In genomic region chr13:49936085-49936942, GRCh38 we compare ENCODE assay signal across 1 cellular context.
TF ChIP-seq lines count a peak whose summit lies in the region.

SPRYD7 (minus strand) TSS chr13:49936340; CDS start chr13:49936235, 105 bp downstream.

TF ChIP-seq in HepG2, 621 proteins besides CTCF, POLR2A, EP300 and RAD21 (continued from another document and continues in another):
- no peak for TF ChIP-seq ZNF446 (CRISPR knock-in tag; IDR thresholded peaks at IDR 0.05)
- TF ChIP-seq ZNF318 (CRISPR knock-in tag; IDR thresholded peaks at IDR 0.05): no peak
- TF ChIP-seq BHLHE40 (IDR thresholded peaks at IDR 0.05; ENCODE audit: low read length): no peak
- peak; percentile 60 for TF ChIP-seq MXD3 (CRISPR knock-in tag; IDR thresholded peaks at IDR 0.05)
- TF ChIP-seq BCL3 (CRISPR knock-in tag; IDR thresholded peaks at IDR 0.05): no peak
- TF ChIP-seq KDM1A (CRISPR knock-in tag; IDR thresholded peaks at IDR 0.05): 0 out of 2 replicates have a peak, but pooled peaks have one; percentile 40
- TF ChIP-seq ZNF607 (CRISPR knock-in tag; IDR thresholded peaks at IDR 0.05; ENCODE audit: borderline replicate concordance): 0 out of 2 replicates have a peak, but pooled peaks have one; percentile 82
- TF ChIP-seq ZNF331 (CRISPR knock-in tag; IDR thresholded peaks at IDR 0.05): peak; percentile 92
- TF ChIP-seq ATF6 (CRISPR knock-in tag; conservative IDR thresholded peaks at IDR 0.05): peak; percentile 73; the same call in 1 of the 2 replicates
- TF ChIP-seq SMAD3 (CRISPR knock-in tag; IDR thresholded peaks at IDR 0.05): peak; percentile 68; the same call in 1 of the 2 replicates
- no peak for TF ChIP-seq ZNF775 (CRISPR knock-in tag; IDR thresholded peaks at IDR 0.05; ENCODE audit: borderline replicate concordance)
- no peak for TF ChIP-seq ZNF646 (CRISPR knock-in tag; IDR thresholded peaks at IDR 0.05)
- no peak for TF ChIP-seq CHD2 (IDR thresholded peaks at IDR 0.05; ENCODE audit: low read depth, low read length)
- peak; percentile 89 for TF ChIP-seq ZKSCAN8 (CRISPR knock-in tag; IDR thresholded peaks at IDR 0.05; ENCODE audit: borderline replicate concordance)
- no peak for TF ChIP-seq ZNF282 (IDR thresholded peaks at IDR 0.05; ENCODE audit: partially characterized antibody)
- no peak for TF ChIP-seq NKX3-1 (CRISPR knock-in tag; IDR thresholded peaks at IDR 0.05)
- TF ChIP-seq PHF8 (CRISPR knock-in tag; IDR thresholded peaks at IDR 0.05): peak; percentile 89
- TF ChIP-seq SNAPC2 (CRISPR knock-in tag; IDR thresholded peaks at IDR 0.05): peak; percentile 70; the same call in 1 of the 2 replicates
- no peak for TF ChIP-seq ZFAT (CRISPR knock-in tag; conservative IDR thresholded peaks at IDR 0.05)
- TF ChIP-seq ONECUT2 (CRISPR knock-in tag; IDR thresholded peaks at IDR 0.05): 0 out of 2 replicates have a peak, but pooled peaks have one; percentile 40
- TF ChIP-seq ARID2 (CRISPR knock-in tag; IDR thresholded peaks at IDR 0.05; ENCODE audit: borderline replicate concordance): peak; percentile 65; the same call in 1 of the 2 replicates
- no peak for TF ChIP-seq FOXK2 (IDR thresholded peaks at IDR 0.05)
- peak; percentile 99 for TF ChIP-seq ZNF574 (CRISPR knock-in tag; IDR thresholded peaks at IDR 0.05)
- TF ChIP-seq TARDBP (CRISPR knock-in tag; IDR thresholded peaks at IDR 0.05): peak; percentile 97
- peak; percentile 74; the same call in 1 of the 2 replicates for TF ChIP-seq KLF9 (CRISPR knock-in tag; IDR thresholded peaks at IDR 0.05; ENCODE audit: low read depth)
- TF ChIP-seq NR2F1 (CRISPR knock-in tag; IDR thresholded peaks at IDR 0.05): no peak
- TF ChIP-seq ZNF709 (CRISPR knock-in tag; IDR thresholded peaks at IDR 0.05): peak; percentile 63
- no peak for TF ChIP-seq ZNF33A (CRISPR knock-in tag; IDR thresholded peaks at IDR 0.05; ENCODE audit: borderline replicate concordance)
- TF ChIP-seq ZBTB2 (CRISPR knock-in tag; IDR thresholded peaks at IDR 0.05; ENCODE audit: low read depth): peak; percentile 80; the same call in 1 of the 2 replicates
- TF ChIP-seq TRAFD1 (CRISPR knock-in tag; IDR thresholded peaks at IDR 0.05; ENCODE audit: borderline replicate concordance): no peak
- TF ChIP-seq MAF1 (CRISPR knock-in tag; IDR thresholded peaks at IDR 0.05; ENCODE audit: borderline replicate concordance): no peak
- peak; percentile 76; the same call in 1 of the 2 replicates for TF ChIP-seq ZNF792 (CRISPR knock-in tag; IDR thresholded peaks at IDR 0.05)
